ENCODE assay signal across 20 cellular contexts in the genomic region with DNA sequence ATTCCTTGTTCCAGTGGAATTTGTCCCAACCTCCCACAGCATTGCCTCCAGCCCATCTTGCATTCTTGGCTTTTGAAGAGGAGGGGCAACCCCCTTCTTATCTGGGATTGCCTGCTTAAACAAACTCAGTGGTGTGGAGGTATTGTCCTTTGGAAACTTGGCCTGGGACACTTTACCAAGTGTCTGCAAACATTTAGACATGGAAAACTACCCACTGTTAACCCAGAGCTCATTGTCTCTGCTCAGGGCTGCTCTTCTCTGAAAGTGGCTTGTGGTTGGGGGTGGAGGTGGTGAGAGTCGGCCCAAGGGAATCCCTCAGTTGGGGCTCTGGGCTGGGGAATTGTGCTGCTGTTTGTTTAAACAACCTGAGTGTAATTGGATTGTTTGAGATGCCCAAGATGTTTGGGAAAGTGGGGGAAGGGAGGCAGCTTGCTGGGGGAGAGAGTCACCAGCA.
DNase-seq lines count a peak whose midpoint lies in the region; ATAC-seq, FAIRE-seq and TF ChIP-seq lines count a peak whose summit lies in the region.
"Had no signal": no experiment of that assay in that cellular context is flagged by ENCODE, and none has a peak within 500 bp of the region (broad histone marks: within the 10 kb centered on the region; RNA-seq: fewer than 3 reads in every experiment).

No MANE protein-coding gene starts in this region.

- H3K27ac ChIP-seq in HUES64 (ENCODE audit: low read depth, low read length) (peak overlapping the region; percentile 76), right lobe of liver (no peak overlapping the region), upper lobe of left lung (no peak overlapping the region)
- H3K27ac ChIP-seq: foreskin keratinocyte, skin epidermis had no signal

- H3K27me3 ChIP-seq in HUES64 (ENCODE audit: insufficient read depth, low read length), result no peaks in the 10 kb centered on the region
- H3K27me3 ChIP-seq in bronchial epithelial cell (ENCODE audit: control insufficient read depth, insufficient read depth, low read length), result no peaks in the 10 kb centered on the region
- no peaks in the 10 kb centered on the region for H3K27me3 ChIP-seq in right lobe of liver
- no peaks in the 10 kb centered on the region for H3K27me3 ChIP-seq in upper lobe of left lung
- H3K27me3 ChIP-seq: BE2C had no signal

- intact Hi-C loops in right lobe of liver (cut with DNase I), result no loop called here

- no peaks in the 10 kb centered on the region for H3K9me3 ChIP-seq in HUES64 (ENCODE audit: insufficient read depth, low read depth, low read length)
- H3K9me3 ChIP-seq in right lobe of liver, result no peaks in the 10 kb centered on the region
- H3K9me3 ChIP-seq in upper lobe of left lung, result no peaks in the 10 kb centered on the region
- H3K9me3 ChIP-seq: BE2C had no signal

- ATAC-seq in right lobe of liver (peak; percentile 56 to 77 (median 58)), upper lobe of left lung (ENCODE audit: low FRiP score in 2 of 2) (peak; percentile 36 to 62), HG03571 (IDR thresholded peaks at IDR 0.05; ENCODE audit: unreplicated experiment) (no peak)
- ATAC-seq: foreskin keratinocyte had no signal

- H3K4me3 ChIP-seq in HUES64 (ENCODE audit: low read length) (no peak overlapping the region), bronchial epithelial cell (ENCODE audit: low read depth, low read length) (no peak overlapping the region), right lobe of liver (no peak overlapping the region), upper lobe of left lung (no peak overlapping the region)
- H3K4me3 ChIP-seq: skin epidermis had no signal

- peak overlapping the region; percentile 27; the same call in 1 of the 2 replicates for H3K9ac ChIP-seq in HUES64 (ENCODE audit: low read depth, low read length)

- TF ChIP-seq POLR2A in right lobe of liver (IDR thresholded peaks at IDR 0.05) (no peak), upper lobe of left lung (IDR thresholded peaks at IDR 0.05) (no peak)

- 26% methylated on average over 1 of the region's 1 CpG for WGBS in HUES64
- WGBS in right lobe of liver (ENCODE audit: insufficient coverage, low coverage, low lambda C conversion rate, missing lambda C conversion rate), result 40% methylated on average over 1 of the region's 1 CpG
- WGBS in upper lobe of left lung, 2 donors, result 21 to 40% methylated on average over 1 of the region's 1 CpG

- DNase-seq in bronchial epithelial cell (ENCODE audit: low read depth) (no peak), right lobe of liver (no peak), upper lobe of left lung (no peak), NCI-H446 treated with DMSO at 0.1 percent for 48 hours (lab: John Stamatoyannopoulos, UW) (no peak), HuH-7.5 (ENCODE audit: low spot score) (no peak)
- DNase-seq: activated CD4-positive, alpha-beta T cell treated with anti-CD3 and anti-CD28 coated beads for 4 hours; activated CD8-positive, alpha-beta memory T cell treated with anti-CD3 and anti-CD28 coated beads, Interleukin-2, amount 50 U/mL, for 4 hours; activated effector memory CD4-positive, alpha-beta T cell treated with Interleukin-2 at 50 U/mL for 16 hours; amniotic stem cell; BE2C; GDM1; IMR-90; NCI-H1694 treated with DMSO at 0.1 percent for 48 hours; NCI-H226; stimulated activated CD4-positive, alpha-beta T cell treated with anti-CD3 and anti-CD28 coated beads, Interleukin-4, amount 100 ng/mL, for 4 hours had no signal

- no peaks in the 10 kb centered on the region for H3K36me3 ChIP-seq in HUES64 (ENCODE audit: insufficient read depth, low read length)
- H3K36me3 ChIP-seq in bronchial epithelial cell (ENCODE audit: control insufficient read depth, insufficient read depth, low read length), result no peaks in the 10 kb centered on the region
- no peaks in the 10 kb centered on the region for H3K36me3 ChIP-seq in right lobe of liver
- H3K36me3 ChIP-seq in upper lobe of left lung, result no peaks in the 10 kb centered on the region
- H3K36me3 ChIP-seq: BE2C had no signal

- peak; percentile 7 for FAIRE-seq in bronchial epithelial cell (lab: Jason Lieb, UNC)
- FAIRE-seq: endothelial cell of umbilical vein had no signal

- no peak for TF ChIP-seq CTCF in bronchial epithelial cell (IDR thresholded peaks at IDR 0.05; ENCODE audit: insufficient read depth, low read length, severe bottlenecking)
- TF ChIP-seq CTCF in right lobe of liver (IDR thresholded peaks at IDR 0.05), result no peak
- TF ChIP-seq CTCF in upper lobe of left lung (IDR thresholded peaks at IDR 0.05), result no peak

- H3K4me1 ChIP-seq in HUES64 (ENCODE audit: insufficient read depth, low read length) (peaks cover 21% of the 10 kb centered on the region), right lobe of liver (no peaks in the 10 kb centered on the region), upper lobe of left lung (peaks cover 0 to 4% (median under 1%) of the 10 kb centered on the region in 4 donors)
- H3K4me1 ChIP-seq: BE2C, foreskin keratinocyte had no signal

- no peak for TF ChIP-seq EP300 in upper lobe of left lung (IDR thresholded peaks at IDR 0.05)
